Comparison of ENCODE assay signal across 2 cellular contexts in genomic region chr9:112322701-112323377, GRCh38.
TF ChIP-seq lines count a peak whose summit lies in the region.

No MANE protein-coding gene starts in this region.

TF ChIP-seq in GM23338, 12 proteins besides CTCF, POLR2A, EP300 and RAD21:
- TF ChIP-seq ETS1 (IDR thresholded peaks at IDR 0.05): no peak
- TF ChIP-seq NANOG (IDR thresholded peaks at IDR 0.05; ENCODE audit: borderline replicate concordance): no peak
- TF ChIP-seq ZNF331 (CRISPR knock-in tag; IDR thresholded peaks at IDR 0.05; ENCODE audit: low read depth): no peak
- TF ChIP-seq EZH2 (IDR thresholded peaks at IDR 0.05; ENCODE audit: low read depth, unreplicated experiment): no peak
- TF ChIP-seq EZH2phosphoT487 (IDR thresholded peaks at IDR 0.05; ENCODE audit: unreplicated experiment): no peak
- no peak for TF ChIP-seq POLR2AphosphoS5 (IDR thresholded peaks at IDR 0.05; ENCODE audit: low read depth)
- no peak for TF ChIP-seq REST (IDR thresholded peaks at IDR 0.05; ENCODE audit: unreplicated experiment)
- TF ChIP-seq JUNB (IDR thresholded peaks at IDR 0.05; ENCODE audit: unreplicated experiment): no peak
- TF ChIP-seq STAT1 (IDR thresholded peaks at IDR 0.05; ENCODE audit: unreplicated experiment): no peak
- TF ChIP-seq CREB1 (CRISPR knock-in tag; IDR thresholded peaks at IDR 0.05; ENCODE audit: low read depth): no peak
- no peak for TF ChIP-seq ZNF462 (CRISPR knock-in tag; IDR thresholded peaks at IDR 0.05)
- TF ChIP-seq ZNF114 (CRISPR knock-in tag; IDR thresholded peaks at IDR 0.05): no peak

TF ChIP-seq in GM12878, 131 proteins besides CTCF, POLR2A, EP300 and RAD21:
- TF ChIP-seq KDM1A (IDR thresholded peaks at IDR 0.05; ENCODE audit: borderline replicate concordance) (no peak), BRCA1 (IDR thresholded peaks at IDR 0.05; ENCODE audit: low read depth, low read length) (no peak), SPI1 (IDR thresholded peaks at IDR 0.05; ENCODE audit: borderline replicate concordance, insufficient read depth, low read depth, low read length) (no peak)
TF ChIP-seq in GM12878: peak in this region for 0.
